Comparison of ENCODE assay signal across 11 cellular contexts in the genomic region with DNA sequence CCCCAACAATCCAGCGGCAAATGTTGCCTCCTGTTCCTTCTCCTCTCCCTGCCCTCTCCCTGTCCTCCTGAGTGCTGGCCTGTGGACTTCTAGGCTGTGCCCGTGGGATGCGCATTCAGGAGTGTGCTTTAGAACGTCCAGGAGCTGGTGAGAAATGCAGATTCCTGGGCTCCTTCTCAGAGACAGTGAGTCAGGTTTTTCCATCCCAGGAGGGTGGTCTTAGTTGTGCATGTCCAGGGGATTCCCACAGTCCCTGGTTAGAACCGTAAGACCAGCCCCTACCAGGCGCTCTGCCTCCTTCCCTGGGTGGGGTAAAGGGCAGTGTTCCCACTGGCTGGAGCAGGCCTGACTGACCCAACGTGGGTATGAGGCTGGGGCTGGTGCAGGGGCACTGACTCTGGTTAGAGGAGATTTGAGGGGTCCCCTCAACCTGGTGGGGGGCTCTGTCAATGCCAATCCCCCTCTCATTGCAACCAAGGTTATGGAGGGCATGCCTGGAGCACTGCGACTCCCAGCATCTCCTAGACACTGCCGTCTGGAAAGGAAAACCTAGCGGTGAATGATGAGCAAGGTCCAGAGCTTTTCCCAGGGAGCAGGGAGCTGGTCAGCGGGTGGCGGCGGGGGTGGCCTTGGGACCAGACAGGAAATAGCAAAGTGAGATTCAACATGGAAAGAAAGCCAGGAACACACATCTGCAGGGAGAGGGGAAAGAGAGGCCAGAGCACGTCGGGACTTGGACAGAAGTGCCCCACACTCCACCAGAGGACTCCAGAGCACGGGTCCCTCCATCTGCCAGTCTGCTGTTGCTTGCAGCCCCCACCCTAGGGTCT. TPM values are rescaled to one million over a fixed set of nuclear protein-coding genes. Genes with fewer than 3 reads are reported as not detected.
A peak's percentile ranks its signal among the peaks of the same experiment; 100 is the strongest.
DNase-seq lines count a peak whose midpoint lies in the region; ATAC-seq and TF ChIP-seq lines count a peak whose summit lies in the region.
"Had no signal": no experiment of that assay in that cellular context is flagged by ENCODE, and none has a peak within 500 bp of the region (broad histone marks: within the 10 kb centered on the region; RNA-seq: fewer than 3 reads in every experiment).

No MANE protein-coding gene starts in this region.

- peaks cover 10 to 41% of the 10 kb centered on the region in 2 donors for H3K4me1 ChIP-seq in lung (ENCODE audit: control insufficient read depth in 2 of 2, insufficient read depth in 2 of 2, low read length in 2 of 2)

- no peak for TF ChIP-seq CTCF in lung (IDR thresholded peaks at IDR 0.05; ENCODE audit: control extremely low read depth, extremely low read depth)
- no peak for TF ChIP-seq CTCF in GM13976 (IDR thresholded peaks at IDR 0.05; ENCODE audit: borderline replicate concordance, control extremely low read depth, extremely low read depth, insufficient read depth, missing control alignments)
- TF ChIP-seq CTCF in lower leg skin (IDR thresholded peaks at IDR 0.05), result no peak

- peak; percentile 34 for DNase-seq in EL
- DNase-seq in dermis blood vessel endothelial cell, result peak; percentile 75
- no peak for DNase-seq in lung (ENCODE audit: low spot score)
- no peak for DNase-seq in stimulated activated effector memory CD8-positive, alpha-beta T cell treated with anti-CD3 and anti-CD28 coated beads, Interleukin-12 subunit alpha, Interleukin-12 subunit beta, amount 100 ng/mL, for 72 hours (ENCODE audit: low spot score in 2 of 2)
- DNase-seq in GM13976 (ENCODE audit: low spot score), result no peak
- DNase-seq in lower leg skin (ENCODE audit: low spot score in 2 of 2), result no peak
- no peak for DNase-seq in DMS153 (lab: John Stamatoyannopoulos, UW)
- no peak for DNase-seq in NCI-H526 (lab: John Stamatoyannopoulos, UW)
- DNase-seq: CD4-positive, alpha-beta memory T cell; NCI-H1436 treated with DMSO at 0.1 percent for 48 hours; NCI-H82 had no signal

- no peak for ATAC-seq in lung (ENCODE audit: insufficient read depth, low FRiP score)
- no peak for ATAC-seq in stimulated activated effector memory CD8-positive, alpha-beta T cell treated with anti-CD3 and anti-CD28 coated beads, Interleukin-12 subunit alpha, Interleukin-12 subunit beta, amount 100 ng/mL, for 72 hours

- no peaks in the 10 kb centered on the region for H3K27me3 ChIP-seq in lung (ENCODE audit: control insufficient read depth, insufficient read depth)

- no peaks in the 10 kb centered on the region for H3K9me3 ChIP-seq in lung (ENCODE audit: control insufficient read depth in 2 of 2, insufficient read depth in 1 of 2, low read length in 1 of 2)

- intact Hi-C loops in lower leg skin (cut with DNase I; ENCODE audit: low total_unique reads), result no loop called here

- in situ Hi-C loops in GM13976 (cut with MboI; ENCODE audit: low sequenced_read_pairs, unreplicated experiment), result no loop called here

- H3K27ac Mint-ChIP-seq in stimulated activated effector memory CD8-positive, alpha-beta T cell treated with anti-CD3 and anti-CD28 coated beads, Interleukin-12 subunit alpha, Interleukin-12 subunit beta, amount 100 ng/mL, for 72 hours, result peak overlapping the region; percentile 61

- H3K4me3 ChIP-seq in lung (no peak overlapping the region), lower leg skin (ENCODE audit: low read depth, poor library complexity, severe bottlenecking) (no peak overlapping the region)

- peak overlapping the region; percentile 36 to 39 for H3K27ac ChIP-seq in lung (ENCODE audit: low read depth in 1 of 2, low read length in 1 of 2)

- 72 to 80% methylated on average over 16 of the region's 16 CpGs for WGBS in lung, 2 donors
- WGBS in lower leg skin, 2 donors, result 56 to 63% methylated on average over 16 of the region's 16 CpGs

- H3K36me3 Mint-ChIP-seq in stimulated activated effector memory CD8-positive, alpha-beta T cell treated with anti-CD3 and anti-CD28 coated beads, Interleukin-12 subunit alpha, Interleukin-12 subunit beta, amount 100 ng/mL, for 72 hours, result no peaks in the 10 kb centered on the region
- H3K36me3 Mint-ChIP-seq: CD4-positive, alpha-beta memory T cell had no signal

- H3K4me3 Mint-ChIP-seq in stimulated activated effector memory CD8-positive, alpha-beta T cell treated with anti-CD3 and anti-CD28 coated beads, Interleukin-12 subunit alpha, Interleukin-12 subunit beta, amount 100 ng/mL, for 72 hours, result no peak overlapping the region
- H3K4me3 Mint-ChIP-seq: CD4-positive, alpha-beta memory T cell had no signal

- TF ChIP-seq POLR2A in lower leg skin (IDR thresholded peaks at IDR 0.05), result no peak

- H3K9me3 Mint-ChIP-seq in stimulated activated effector memory CD8-positive, alpha-beta T cell treated with anti-CD3 and anti-CD28 coated beads, Interleukin-12 subunit alpha, Interleukin-12 subunit beta, amount 100 ng/mL, for 72 hours, result no peaks in the 10 kb centered on the region
- H3K9me3 Mint-ChIP-seq: CD4-positive, alpha-beta memory T cell had no signal

- peaks cover 2 to 12% of the 10 kb centered on the region in 2 donors for H3K36me3 ChIP-seq in lung (ENCODE audit: control insufficient read depth in 2 of 2, insufficient read depth in 2 of 2, low read length in 2 of 2)

- no peaks in the 10 kb centered on the region for H3K4me1 Mint-ChIP-seq in stimulated activated effector memory CD8-positive, alpha-beta T cell treated with anti-CD3 and anti-CD28 coated beads, Interleukin-12 subunit alpha, Interleukin-12 subunit beta, amount 100 ng/mL, for 72 hours

RNA-seq across cellular contexts. Expression of gene HSPG2, which starts 38.6 kb away (rescaled TPM):
- total RNA-seq in dermis blood vessel endothelial cell (1,406 and 1,997 TPM in 2 replicates), lung (100 to 1,000 TPM; 180 to 335 TPM), lower leg skin (100 to 1,000 TPM in 2 of 4 donors, 10 to 100 TPM in 2; 67.9 to 171 (median 99.6) TPM)
- polyA plus RNA-seq in lung, result 100 to 1,000 TPM in 1 of 2 donors, 10 to 100 TPM in 1; 58.0 to 100 TPM
- polyA plus RNA-seq: CD4-positive, alpha-beta memory T cell had no signal

Comparison
In these comparisons a context has a peak if more than half of its experiments do, and no peak if none do; other contexts are left out.
1. DNase-seq: peak in EL (single experiment) and dermis blood vessel endothelial cell (single experiment); none in lung (single experiment), stimulated activated effector memory CD8-positive, alpha-beta T cell treated with anti-CD3 and anti-CD28 coated beads, Interleukin-12 subunit alpha, Interleukin-12 subunit beta, amount 100 ng/mL, for 72 hours (0 of 2), GM13976 (single experiment), lower leg skin (0 of 2), DMS153 (single experiment) and NCI-H526 (0 of 2).